In the genomic region with DNA sequence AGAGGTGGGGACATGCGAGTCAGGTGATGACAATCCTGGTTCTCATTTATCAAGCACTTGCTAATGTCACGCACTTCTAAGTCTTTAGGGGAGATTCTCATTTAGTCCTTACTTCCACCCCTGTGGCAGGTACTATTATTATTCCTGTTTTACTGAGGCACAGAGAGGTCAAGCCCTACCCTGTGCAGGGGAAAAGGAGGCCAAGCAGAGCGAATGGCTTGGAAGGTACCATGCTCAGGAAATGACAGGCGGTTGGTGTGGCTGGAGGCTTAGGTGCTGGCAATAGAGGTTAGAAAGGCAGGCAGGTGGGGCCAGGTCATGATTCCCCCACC, we compare ENCODE assay signal across 16 cellular contexts.
DNase-seq lines count a peak whose midpoint lies in the region; ATAC-seq, FAIRE-seq and TF ChIP-seq lines count a peak whose summit lies in the region.
"Had no signal": no experiment of that assay in that cellular context is flagged by ENCODE, and none has a peak within 500 bp of the region (broad histone marks: within the 10 kb centered on the region; RNA-seq: fewer than 3 reads in every experiment).

No MANE protein-coding gene starts in this region.

- H2BK120ac ChIP-seq in mesenchymal stem cell (ENCODE audit: low read depth, low read length), result peak overlapping the region; percentile 84

- POLR2A ChIA-PET in K562 (lab: Yijun Ruan, JAX), result no interaction called here

- H3K4me2 ChIP-seq in K562 (ENCODE audit: insufficient read depth, low read length) (no peak overlapping the region), mesenchymal stem cell (ENCODE audit: low read length, poor library complexity, severe bottlenecking) (peak overlapping the region; percentile 34)

- H4K91ac ChIP-seq in mesenchymal stem cell (ENCODE audit: low read length), result peak overlapping the region; percentile 98

- no peak overlapping the region for H2AFZ ChIP-seq in K562 (ENCODE audit: low read depth, low read length)
- H2AFZ ChIP-seq in mesenchymal stem cell (ENCODE audit: low read depth, low read length), result no peak overlapping the region

- peaks cover 14% of the 10 kb centered on the region for H4K20me1 ChIP-seq in K562 (replicated peaks; ENCODE audit: control insufficient read depth, insufficient read depth, low read length)

- intact Hi-C loops in Right ventricle myocardium superior (cut with DNase I), result no loop called here
- intact Hi-C loops in Right ventricle myocardium inferior (cut with DNase I), result no loop called here
- intact Hi-C loops in K562 (cut with micrococcal nuclease), result no loop called here

- peak overlapping the region; percentile 79 to 82 for H3K4ac ChIP-seq in mesenchymal stem cell (ENCODE audit: low read depth in 1 of 2, low read length in 2 of 2)

- H3K4me3 ChIP-seq in K562 (no peak overlapping the region), mesenchymal stem cell (ENCODE audit: insufficient read depth in 1 of 2, low read depth in 1 of 2, low read length in 2 of 2) (peak overlapping the region in 1 of 2 experiments; percentile 20)
- H3K4me3 ChIP-seq: lower lobe of right lung, SK-N-MC, skin epidermis had no signal

- no peak for TF ChIP-seq CTCF in K562 (IDR thresholded peaks at IDR 0.05 in 2 of 3, conservative IDR thresholded peaks at IDR 0.05 in 1 of 3; ENCODE audit: insufficient read depth in 2 of 3, low read depth in 1 of 3, low read length in 3 of 3)

- ATAC-seq in Right ventricle myocardium superior (ENCODE audit: poor library complexity) (no peak), Right ventricle myocardium inferior (no peak), K562 (no peak), HG02884 (IDR thresholded peaks at IDR 0.05; ENCODE audit: unreplicated experiment) (no peak)
- ATAC-seq in activated CD4-positive, CD25-positive, alpha-beta regulatory T cell treated with anti-CD3 and anti-CD28 coated beads, Interleukin-2, amount 50 U/mL, for 24 hours, result no peak
- ATAC-seq: activated CD8-positive, alpha-beta memory T cell treated with anti-CD3 and anti-CD28 coated beads, Interleukin-2, amount 10 ng/mL, durations not matched to agents 7 days and 5 days; lower lobe of right lung had no signal

- H2BK15ac ChIP-seq in mesenchymal stem cell (ENCODE audit: low read depth, poor library complexity, severe bottlenecking), result peak overlapping the region; percentile 73

- H3K9me3 ChIP-seq in K562 (replicated peaks; ENCODE audit: control insufficient read depth, insufficient read depth, low read depth, low read length), result no peaks in the 10 kb centered on the region
- no peaks in the 10 kb centered on the region for H3K9me3 ChIP-seq in mesenchymal stem cell (ENCODE audit: control insufficient read depth, low read length)
- H3K9me3 ChIP-seq: lower lobe of right lung had no signal

- no peaks in the 10 kb centered on the region for H3K79me2 ChIP-seq in K562 (ENCODE audit: control insufficient read depth, insufficient read depth, low read length)

- no peak for FAIRE-seq in K562 (lab: Jason Lieb, UNC)
- FAIRE-seq: colon had no signal

- H3K9me1 ChIP-seq in K562 (ENCODE audit: control insufficient read depth, insufficient read depth, low read length), result no peaks in the 10 kb centered on the region

- no peaks in the 10 kb centered on the region for H3K36me3 ChIP-seq in K562 (ENCODE audit: control insufficient read depth, insufficient read depth, low read length)
- no peaks in the 10 kb centered on the region for H3K36me3 ChIP-seq in mesenchymal stem cell (ENCODE audit: control insufficient read depth in 1 of 2, insufficient read depth in 2 of 2, low read depth in 1 of 2, low read length in 2 of 2)
- H3K36me3 ChIP-seq: lower lobe of right lung had no signal

- BruUV-seq in K562 (replicated peaks; lab: Mats Ljungman, UMichigan), result no TSS peak

- in situ Hi-C loops in K562 (cut with MboI), result loop anchor here (25.0 kb wide), 1 partner anchor 757 kb away; no protein-coding TSS in a partner anchor

- H3K9ac ChIP-seq in K562 (ENCODE audit: insufficient read depth in 1 of 2, low read depth in 2 of 2, low read length in 2 of 2) (no peak overlapping the region), mesenchymal stem cell (ENCODE audit: low read length) (no peak overlapping the region)

- peak overlapping the region; percentile 74 for H2AK5ac ChIP-seq in mesenchymal stem cell (ENCODE audit: low read length, severe bottlenecking)

- H3K27ac ChIP-seq in K562 (ENCODE audit: extremely low read depth, low read depth, low read length) (no peak overlapping the region), mesenchymal stem cell (ENCODE audit: low read length, poor library complexity, severe bottlenecking) (peak overlapping the region; percentile 86)
- H3K27ac ChIP-seq: lower lobe of right lung, SK-N-MC had no signal

- H3K18ac ChIP-seq in mesenchymal stem cell (ENCODE audit: low read depth in 1 of 2, low read length in 2 of 2), result peak overlapping the region; percentile 91 to 98

- peak overlapping the region; percentile 97 for H4K8ac ChIP-seq in mesenchymal stem cell (ENCODE audit: low read length)

- H3K14ac ChIP-seq in mesenchymal stem cell (ENCODE audit: low read length in 2 of 2), result peak overlapping the region in 1 of 2 experiments; percentile 89

- H3K23ac ChIP-seq in mesenchymal stem cell (ENCODE audit: low read length in 2 of 2), result peak overlapping the region in 1 of 2 experiments; percentile 91

- peaks cover 0 to 5% of the 10 kb centered on the region in 2 experiments; a peak in 3 of 5 replicates for H3K4me1 ChIP-seq in K562 (replicated peaks in 1 of 2; ENCODE audit: control insufficient read depth in 2 of 2, insufficient read depth in 2 of 2, low read length in 2 of 2)
- peaks cover 38% of the 10 kb centered on the region for H3K4me1 ChIP-seq in mesenchymal stem cell (ENCODE audit: control insufficient read depth, insufficient read depth, low read depth, low read length)

- no peaks in the 10 kb centered on the region for H3K79me1 ChIP-seq in mesenchymal stem cell (replicated peaks; ENCODE audit: low read length, poor library complexity, severe bottlenecking)

- peak overlapping the region; percentile 71 for H2BK5ac ChIP-seq in mesenchymal stem cell (ENCODE audit: low read depth, low read length, poor library complexity, severe bottlenecking)

- no peak for TF ChIP-seq POLR2A in K562 (conservative IDR thresholded peaks at IDR 0.05)

- TF ChIP-seq EP300 in K562 (IDR thresholded peaks at IDR 0.05; ENCODE audit: low read length), result no peak

- WGBS in K562 (ENCODE audit: insufficient coverage, low coverage, missing lambda C conversion rate), result 1% methylated on average over 4 of the region's 4 CpGs
- 58% methylated on average over 4 of the region's 4 CpGs for WGBS in mesenchymal stem cell

- peak; percentile 4 for DNase-seq in Right ventricle myocardium superior
- no peak for DNase-seq in Right ventricle myocardium inferior (ENCODE audit: missing footprints)
- no peak for DNase-seq in K562 (ENCODE audit: extremely low read depth in 1 of 4, low spot score in 3 of 4)
- DNase-seq in mesenchymal stem cell, result no peak
- no peak for DNase-seq in NCI-H524 (lab: John Stamatoyannopoulos, UW)
- DNase-seq in NCI-H2029 (lab: John Stamatoyannopoulos, UW), result no peak
- DNase-seq: activated CD8-positive, alpha-beta memory T cell treated with anti-CD3 and anti-CD28 coated beads, Interleukin-2, amount 10 ng/mL, durations not matched to agents 7 days and 5 days; activated naive CD8-positive, alpha-beta T cell treated with anti-CD3 and anti-CD28 coated beads, Interleukin-2, amount 10 ng/mL, durations not matched to agents 7 days and 5 days; DMS79 treated with DMSO at 0.1 percent for 48 hours; lower lobe of right lung; substantia nigra had no signal

- CTCF ChIA-PET in K562 (lab: Yijun Ruan, JAX; ENCODE audit: low intra/inter-chr PET ratio), result no interaction called here

- H3K27me3 ChIP-seq in K562 (ENCODE audit: control insufficient read depth in 2 of 2, insufficient read depth in 2 of 2, low read length in 2 of 2), result peaks cover 12 to 66% of the 10 kb centered on the region in 2 experiments; a peak in 4 of 5 replicates
- H3K27me3 ChIP-seq in mesenchymal stem cell (ENCODE audit: control insufficient read depth in 1 of 2, insufficient read depth in 1 of 2, low read length in 2 of 2), result peaks cover 0 to 47% of the 10 kb centered on the region in 2 experiments

- no peak for TF ChIP-seq RAD21 in K562 (CRISPR knock-in tag; conservative IDR thresholded peaks at IDR 0.05 in 1 of 2, IDR thresholded peaks at IDR 0.05 in 1 of 2)

- peak overlapping the region; percentile 93 for H2BK12ac ChIP-seq in mesenchymal stem cell (ENCODE audit: low read length in 2 of 2)

TF ChIP-seq in K562, 482 proteins besides CTCF, POLR2A, EP300 and RAD21:
- TF ChIP-seq PRDM10 (IDR thresholded peaks at IDR 0.05; ENCODE audit: partially characterized antibody) (peak; percentile 34), KDM5B (IDR thresholded peaks at IDR 0.05; ENCODE audit: insufficient replicate concordance, low read depth, low read length) (no peak)
